In the genomic region with DNA sequence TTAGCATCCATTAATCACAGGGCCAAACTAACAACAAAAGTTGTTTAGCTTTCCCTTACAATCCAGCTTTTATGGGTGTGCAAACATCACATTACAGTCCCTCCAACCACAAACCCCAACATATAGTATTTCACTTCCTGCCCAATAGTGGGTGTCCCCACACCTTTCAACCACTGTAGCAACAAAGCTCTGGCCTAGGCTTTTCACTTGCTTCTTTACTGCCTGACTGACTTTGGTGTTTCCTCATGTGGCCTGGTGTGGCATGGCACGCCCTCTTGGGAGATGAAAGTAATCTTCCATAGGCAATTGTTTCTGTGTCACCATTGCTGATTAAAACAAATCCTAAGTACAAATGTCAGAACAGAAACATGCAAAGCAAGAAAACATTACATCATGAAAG, we compare ENCODE assay signal across 1 cellular context.
TF ChIP-seq lines count a peak whose summit lies in the region.

No MANE protein-coding gene starts in this region.

TF ChIP-seq in GM12878, 131 proteins besides CTCF, POLR2A, EP300 and RAD21 (continued from another document and continues in another):
- TF ChIP-seq ZBTB33 (IDR thresholded peaks at IDR 0.05): no peak
- no peak for TF ChIP-seq EGR1 (IDR thresholded peaks at IDR 0.05; ENCODE audit: borderline replicate concordance in 1 of 2, low read depth in 2 of 2, low read length in 2 of 2)
- TF ChIP-seq MEF2A (IDR thresholded peaks at IDR 0.05; ENCODE audit: insufficient read depth, low read depth, low read length): no peak
- TF ChIP-seq IKZF2 (IDR thresholded peaks at IDR 0.05): peak; percentile 74 to 83
- TF ChIP-seq BCL11A (IDR thresholded peaks at IDR 0.05; ENCODE audit: low read depth, low read length): 0 out of 2 replicates have a peak, but pooled peaks have one; percentile 26
- TF ChIP-seq GATAD2B (conservative IDR thresholded peaks at IDR 0.05; ENCODE audit: low read depth): no peak
- 0 out of 2 replicates have a peak, but pooled peaks have one; percentile 7 for TF ChIP-seq CREB1 (IDR thresholded peaks at IDR 0.05; ENCODE audit: low read depth)
- TF ChIP-seq FOS (IDR thresholded peaks at IDR 0.05; ENCODE audit: borderline replicate concordance, extremely low read depth, insufficient read length): no peak
- TF ChIP-seq ZNF687 (IDR thresholded peaks at IDR 0.05): no peak
- no peak for TF ChIP-seq ZNF592 (IDR thresholded peaks at IDR 0.05)
- TF ChIP-seq FOXM1 (IDR thresholded peaks at IDR 0.05; ENCODE audit: low read depth, low read length): no peak
- no peak for TF ChIP-seq RELA (IDR thresholded peaks at IDR 0.05; ENCODE audit: borderline replicate concordance, partially characterized antibody)
- TF ChIP-seq CBFB (IDR thresholded peaks at IDR 0.05; ENCODE audit: low read depth): 0 out of 2 replicates have a peak, but pooled peaks have one; percentile 29
- TF ChIP-seq, protein P1, sequence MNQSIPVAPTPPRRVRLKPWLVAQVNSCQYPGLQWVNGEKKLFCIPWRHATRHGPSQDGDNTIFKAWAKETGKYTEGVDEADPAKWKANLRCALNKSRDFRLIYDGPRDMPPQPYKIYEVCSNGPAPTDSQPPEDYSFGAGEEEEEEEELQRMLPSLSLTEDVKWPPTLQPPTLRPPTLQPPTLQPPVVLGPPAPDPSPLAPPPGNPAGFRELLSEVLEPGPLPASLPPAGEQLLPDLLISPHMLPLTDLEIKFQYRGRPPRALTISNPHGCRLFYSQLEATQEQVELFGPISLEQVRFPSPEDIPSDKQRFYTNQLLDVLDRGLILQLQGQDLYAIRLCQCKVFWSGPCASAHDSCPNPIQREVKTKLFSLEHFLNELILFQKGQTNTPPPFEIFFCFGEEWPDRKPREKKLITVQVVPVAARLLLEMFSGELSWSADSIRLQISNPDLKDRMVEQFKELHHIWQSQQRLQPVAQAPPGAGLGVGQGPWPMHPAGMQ (IDR thresholded peaks at IDR 0.05; ENCODE audit: borderline replicate concordance): no peak
- TF ChIP-seq, protein P2, sequence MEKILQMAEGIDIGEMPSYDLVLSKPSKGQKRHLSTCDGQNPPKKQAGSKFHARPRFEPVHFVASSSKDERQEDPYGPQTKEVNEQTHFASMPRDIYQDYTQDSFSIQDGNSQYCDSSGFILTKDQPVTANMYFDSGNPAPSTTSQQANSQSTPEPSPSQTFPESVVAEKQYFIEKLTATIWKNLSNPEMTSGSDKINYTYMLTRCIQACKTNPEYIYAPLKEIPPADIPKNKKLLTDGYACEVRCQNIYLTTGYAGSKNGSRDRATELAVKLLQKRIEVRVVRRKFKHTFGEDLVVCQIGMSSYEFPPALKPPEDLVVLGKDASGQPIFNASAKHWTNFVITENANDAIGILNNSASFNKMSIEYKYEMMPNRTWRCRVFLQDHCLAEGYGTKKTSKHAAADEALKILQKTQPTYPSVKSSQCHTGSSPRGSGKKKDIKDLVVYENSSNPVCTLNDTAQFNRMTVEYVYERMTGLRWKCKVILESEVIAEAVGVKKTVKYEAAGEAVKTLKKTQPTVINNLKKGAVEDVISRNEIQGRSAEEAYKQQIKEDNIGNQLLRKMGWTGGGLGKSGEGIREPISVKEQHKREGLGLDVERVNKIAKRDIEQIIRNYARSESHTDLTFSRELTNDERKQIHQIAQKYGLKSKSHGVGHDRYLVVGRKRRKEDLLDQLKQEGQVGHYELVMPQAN (conservative IDR thresholded peaks at IDR 0.05): no peak
- TF ChIP-seq STAT3 (IDR thresholded peaks at IDR 0.05; ENCODE audit: low read depth, low read length): no peak
- TF ChIP-seq SREBF2 (IDR thresholded peaks at IDR 0.05; ENCODE audit: low read length): no peak
- TF ChIP-seq SMAD5 (IDR thresholded peaks at IDR 0.05; ENCODE audit: low read depth): no peak
- no peak for TF ChIP-seq E2F4 (IDR thresholded peaks at IDR 0.05; ENCODE audit: low read depth, low read length)
- no peak for TF ChIP-seq NR2F1 (conservative IDR thresholded peaks at IDR 0.05)
- no peak for TF ChIP-seq SMARCA5 (IDR thresholded peaks at IDR 0.05)
- TF ChIP-seq, protein P3, sequence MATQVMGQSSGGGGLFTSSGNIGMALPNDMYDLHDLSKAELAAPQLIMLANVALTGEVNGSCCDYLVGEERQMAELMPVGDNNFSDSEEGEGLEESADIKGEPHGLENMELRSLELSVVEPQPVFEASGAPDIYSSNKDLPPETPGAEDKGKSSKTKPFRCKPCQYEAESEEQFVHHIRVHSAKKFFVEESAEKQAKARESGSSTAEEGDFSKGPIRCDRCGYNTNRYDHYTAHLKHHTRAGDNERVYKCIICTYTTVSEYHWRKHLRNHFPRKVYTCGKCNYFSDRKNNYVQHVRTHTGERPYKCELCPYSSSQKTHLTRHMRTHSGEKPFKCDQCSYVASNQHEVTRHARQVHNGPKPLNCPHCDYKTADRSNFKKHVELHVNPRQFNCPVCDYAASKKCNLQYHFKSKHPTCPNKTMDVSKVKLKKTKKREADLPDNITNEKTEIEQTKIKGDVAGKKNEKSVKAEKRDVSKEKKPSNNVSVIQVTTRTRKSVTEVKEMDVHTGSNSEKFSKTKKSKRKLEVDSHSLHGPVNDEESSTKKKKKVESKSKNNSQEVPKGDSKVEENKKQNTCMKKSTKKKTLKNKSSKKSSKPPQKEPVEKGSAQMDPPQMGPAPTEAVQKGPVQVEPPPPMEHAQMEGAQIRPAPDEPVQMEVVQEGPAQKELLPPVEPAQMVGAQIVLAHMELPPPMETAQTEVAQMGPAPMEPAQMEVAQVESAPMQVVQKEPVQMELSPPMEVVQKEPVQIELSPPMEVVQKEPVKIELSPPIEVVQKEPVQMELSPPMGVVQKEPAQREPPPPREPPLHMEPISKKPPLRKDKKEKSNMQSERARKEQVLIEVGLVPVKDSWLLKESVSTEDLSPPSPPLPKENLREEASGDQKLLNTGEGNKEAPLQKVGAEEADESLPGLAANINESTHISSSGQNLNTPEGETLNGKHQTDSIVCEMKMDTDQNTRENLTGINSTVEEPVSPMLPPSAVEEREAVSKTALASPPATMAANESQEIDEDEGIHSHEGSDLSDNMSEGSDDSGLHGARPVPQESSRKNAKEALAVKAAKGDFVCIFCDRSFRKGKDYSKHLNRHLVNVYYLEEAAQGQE (IDR thresholded peaks at IDR 0.05; ENCODE audit: low read depth, low read length): no peak
- TF ChIP-seq SP1 (IDR thresholded peaks at IDR 0.05; ENCODE audit: low read depth, low read length): no peak
- no peak for TF ChIP-seq DPF2 (IDR thresholded peaks at IDR 0.05)
- no peak for TF ChIP-seq NFYA (IDR thresholded peaks at IDR 0.05; ENCODE audit: borderline replicate concordance, low read depth, low read length)
- TF ChIP-seq SREBF1 (IDR thresholded peaks at IDR 0.05; ENCODE audit: low read length): no peak
- TF ChIP-seq, protein P4, sequence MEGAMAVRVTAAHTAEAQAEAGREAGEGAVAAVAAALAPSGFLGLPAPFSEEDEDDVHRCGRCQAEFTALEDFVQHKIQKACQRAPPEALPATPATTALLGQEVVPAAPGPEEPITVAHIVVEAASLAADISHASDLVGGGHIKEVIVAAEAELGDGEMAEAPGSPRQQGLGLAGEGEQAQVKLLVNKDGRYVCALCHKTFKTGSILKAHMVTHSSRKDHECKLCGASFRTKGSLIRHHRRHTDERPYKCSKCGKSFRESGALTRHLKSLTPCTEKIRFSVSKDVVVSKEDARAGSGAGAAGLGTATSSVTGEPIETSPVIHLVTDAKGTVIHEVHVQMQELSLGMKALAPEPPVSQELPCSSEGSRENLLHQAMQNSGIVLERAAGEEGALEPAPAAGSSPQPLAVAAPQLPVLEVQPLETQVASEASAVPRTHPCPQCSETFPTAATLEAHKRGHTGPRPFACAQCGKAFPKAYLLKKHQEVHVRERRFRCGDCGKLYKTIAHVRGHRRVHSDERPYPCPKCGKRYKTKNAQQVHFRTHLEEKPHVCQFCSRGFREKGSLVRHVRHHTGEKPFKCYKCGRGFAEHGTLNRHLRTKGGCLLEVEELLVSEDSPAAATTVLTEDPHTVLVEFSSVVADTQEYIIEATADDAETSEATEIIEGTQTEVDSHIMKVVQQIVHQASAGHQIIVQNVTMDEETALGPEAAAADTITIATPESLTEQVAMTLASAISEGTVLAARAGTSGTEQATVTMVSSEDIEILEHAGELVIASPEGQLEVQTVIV (IDR thresholded peaks at IDR 0.05; ENCODE audit: borderline replicate concordance, partially characterized antibody): no peak
